22 cellular contexts compared by ENCODE assay signal in genomic region chr18:58732471-58732870, GRCh38.
A peak's percentile ranks its signal among the peaks of the same experiment; 100 is the strongest.
DNase-seq lines count a peak whose midpoint lies in the region; ATAC-seq, FAIRE-seq and TF ChIP-seq lines count a peak whose summit lies in the region.
"Had no signal": no experiment of that assay in that cellular context is flagged by ENCODE, and none has a peak within 500 bp of the region (broad histone marks: within the 10 kb centered on the region; RNA-seq: fewer than 3 reads in every experiment).

No MANE protein-coding gene starts in this region.

- H2AK5ac ChIP-seq in IMR-90 (ENCODE audit: low read depth, low read length) = no peak overlapping the region

- H3K36me3 Mint-ChIP-seq in natural killer cell = no peaks in the 10 kb centered on the region

- no peak overlapping the region for H4K91ac ChIP-seq in IMR-90 (ENCODE audit: insufficient read depth, low read depth, low read length)

- in situ Hi-C loops in IMR-90 (cut with MboI; ENCODE audit: low sequenced_read_pairs) = loop anchor here (10.0 kb wide), 1 partner anchor 208 kb away; no protein-coding TSS in a partner anchor

- TF ChIP-seq POLR2A in IMR-90 (IDR thresholded peaks at IDR 0.05; ENCODE audit: low read depth, low read length) = no peak

- H3K4ac ChIP-seq in IMR-90 (ENCODE audit: low read depth, low read length) = no peak overlapping the region

- no peaks in the 10 kb centered on the region for H3K9me3 Mint-ChIP-seq in natural killer cell
- H3K9me3 Mint-ChIP-seq: CD4-positive, CD25-positive, alpha-beta regulatory T cell; CD8-positive, alpha-beta memory T cell; GM23338; H9 had no signal

- H3K4me2 ChIP-seq in IMR-90 (ENCODE audit: low read depth, low read length) = no peak overlapping the region
- H3K4me2 ChIP-seq: BLaER1, GM23338 had no signal

- H3K36me3 ChIP-seq in IMR-90 (ENCODE audit: control insufficient read depth, insufficient read depth, low read length) = peaks cover 14% of the 10 kb centered on the region
- peaks cover 20% of the 10 kb centered on the region for H3K36me3 ChIP-seq in SJSA1
- peaks cover 0 to 6% (median 0%) of the 10 kb centered on the region in 3 donors for H3K36me3 ChIP-seq in pancreas

- H2BK15ac ChIP-seq in IMR-90 (ENCODE audit: low read depth, low read length) = no peak overlapping the region

- DNase-seq in IMR-90 = peak; percentile 19
- no peak for DNase-seq in SJSA1 (ENCODE audit: low read depth in 1 of 2, low spot score in 2 of 2)
- DNase-seq in pancreas = no peak
- no peak for DNase-seq in stimulated activated CD4-positive, alpha-beta T cell treated with anti-CD3 and anti-CD28 coated beads, Interleukin-4, amount 100 ng/mL, for 1 hour
- no peak for DNase-seq in sciatic nerve (ENCODE audit: low spot score)
- no peak for DNase-seq in natural killer cell
- DNase-seq: CD4-positive, CD25-positive, alpha-beta regulatory T cell; CD8-positive, alpha-beta memory T cell; DMS 273 treated with DMSO at 0.1 percent for 48 hours; DMS79; EL; GF-D8; H9 had no signal

- peaks cover 0 to 5% of the 10 kb centered on the region in 2 donors for H3K4me1 Mint-ChIP-seq in natural killer cell
- H3K4me1 Mint-ChIP-seq: B cell, GM23338, H9 had no signal

- no peaks in the 10 kb centered on the region for H3K9me3 ChIP-seq in IMR-90 (ENCODE audit: control insufficient read depth, insufficient read depth, low read length)
- no peaks in the 10 kb centered on the region for H3K9me3 ChIP-seq in SJSA1 (replicated peaks)
- H3K9me3 ChIP-seq in pancreas = no peaks in the 10 kb centered on the region
- H3K9me3 ChIP-seq: BLaER1 had no signal

- H3K27me3 ChIP-seq in IMR-90 (ENCODE audit: control insufficient read depth, insufficient read depth, low read length) (no peaks in the 10 kb centered on the region), SJSA1 (replicated peaks) (no peaks in the 10 kb centered on the region), pancreas (no peaks in the 10 kb centered on the region)
- H3K27me3 ChIP-seq: BLaER1 had no signal

- TF ChIP-seq RAD21 in IMR-90 (IDR thresholded peaks at IDR 0.05; ENCODE audit: low read length) = no peak

- dilution Hi-C loops in IMR-90 (cut with HindIII; ENCODE audit: low sequenced_read_pairs, unreplicated experiment) = no loop called here

- H3K27me3 Mint-ChIP-seq in natural killer cell (ENCODE audit: low read depth in 2 of 2) = no peaks in the 10 kb centered on the region
- H3K27me3 Mint-ChIP-seq: B cell; CD4-positive, CD25-positive, alpha-beta regulatory T cell; CD8-positive, alpha-beta memory T cell had no signal

- intact Hi-C loops in IMR-90 (cut with micrococcal nuclease) (no loop called here), pancreas (cut with DNase I) (no loop called here), sciatic nerve (cut with DNase I) (no loop called here), natural killer cell (cut with micrococcal nuclease) (no loop called here)

- H2BK20ac ChIP-seq in IMR-90 (ENCODE audit: low read depth, low read length) = no peak overlapping the region

- ATAC-seq in IMR-90 (ENCODE audit: low read depth) (peak; percentile 48), pancreas (no peak), sciatic nerve (no peak), natural killer cell (no peak)
- ATAC-seq: GM23338, HCT116 had no signal

- FAIRE-seq in islet of Langerhans (lab: Jason Lieb, UNC) = peak; percentile 36
- FAIRE-seq in pancreas (lab: Jason Lieb, UNC) = peak; percentile 20
- FAIRE-seq: A204.1, GM12891, GM18507 had no signal

- no peak overlapping the region for H4K5ac ChIP-seq in IMR-90 (ENCODE audit: low read depth, low read length)

- no peak overlapping the region for H3K56ac ChIP-seq in IMR-90 (ENCODE audit: extremely low read depth, insufficient read depth, low read length)

- no peak overlapping the region for H3K4me3 Mint-ChIP-seq in natural killer cell
- H3K4me3 Mint-ChIP-seq: B cell; CD4-positive, CD25-positive, alpha-beta regulatory T cell; CD8-positive, alpha-beta memory T cell; GM23338; H9 had no signal

- no peak overlapping the region for H3K23ac ChIP-seq in IMR-90 (ENCODE audit: low read depth, low read length)

- CTCF ChIA-PET in IMR-90 (lab: Yijun Ruan, JAX) = no interaction called here

- BruUV-seq in IMR-90 (replicated peaks; lab: Mats Ljungman, UMichigan) = no TSS peak

- H4K8ac ChIP-seq in IMR-90 (ENCODE audit: low read depth in 2 of 2, low read length in 2 of 2) = no peak overlapping the region

- no peak overlapping the region for H2BK120ac ChIP-seq in IMR-90 (ENCODE audit: low read depth, low read length)

- H3K9ac ChIP-seq in IMR-90 (ENCODE audit: low read depth, low read length) = no peak overlapping the region
- H3K9ac ChIP-seq: BLaER1 had no signal

- H3K27ac Mint-ChIP-seq in natural killer cell = no peak overlapping the region
- H3K27ac Mint-ChIP-seq: B cell, GM23338, H9 had no signal

- H2BK5ac ChIP-seq in IMR-90 (ENCODE audit: low read depth, low read length, poor library complexity, severe bottlenecking) = no peak overlapping the region

- no peak overlapping the region for H2AFZ ChIP-seq in IMR-90 (replicated peaks; ENCODE audit: low read length, poor library complexity)
- H2AFZ ChIP-seq: GM23338 had no signal

- H3K4me3 ChIP-seq in IMR-90 (ENCODE audit: insufficient read depth, low read depth, low read length) = no peak overlapping the region
- H3K4me3 ChIP-seq in SJSA1 = no peak overlapping the region
- no peak overlapping the region for H3K4me3 ChIP-seq in pancreas
- H3K4me3 ChIP-seq: BLaER1, GM23338 had no signal

- no CpG with 5 or more reads among the region's 2 CpGs for WGBS in IMR-90 (ENCODE audit: extremely low coverage in 2 of 2, insufficient read length in 1 of 2), 2 experiments
- 74 to 79% methylated on average over 2 of the region's 2 CpGs for WGBS in pancreas, 2 donors

- no peak overlapping the region for H3K18ac ChIP-seq in IMR-90 (ENCODE audit: low read depth, low read length)

- peaks cover 2% of the 10 kb centered on the region; the same call in 1 of the 2 replicates for H3K9me1 ChIP-seq in IMR-90 (ENCODE audit: insufficient read depth, low read length)

- no peak overlapping the region for H3K27ac ChIP-seq in IMR-90 (ENCODE audit: insufficient read depth, low read length)
- peak overlapping the region; percentile 17; the same call in 1 of the 2 replicates for H3K27ac ChIP-seq in SJSA1
- H3K27ac ChIP-seq in pancreas = no peak overlapping the region
- H3K27ac ChIP-seq: BLaER1, C4-2B had no signal

- TF ChIP-seq CTCF in IMR-90 (conservative IDR thresholded peaks at IDR 0.05; ENCODE audit: low read depth, low read length) (no peak), pancreas (IDR thresholded peaks at IDR 0.05) (no peak), natural killer cell (IDR thresholded peaks at IDR 0.05) (no peak)

- POLR2A ChIA-PET in IMR-90 (lab: Charles Lee; ENCODE audit: unreplicated experiment) = no interaction called here

- no peaks in the 10 kb centered on the region for H3K79me1 ChIP-seq in IMR-90 (ENCODE audit: low read depth in 1 of 2, low read length in 2 of 2)

- no peak overlapping the region for H2AK9ac ChIP-seq in IMR-90 (replicated peaks; ENCODE audit: low read depth, low read length, poor library complexity)

- H4K20me1 ChIP-seq in IMR-90 (ENCODE audit: insufficient read depth, low read length) = no peaks in the 10 kb centered on the region
- H4K20me1 ChIP-seq: BLaER1 had no signal

- H3K4me1 ChIP-seq in IMR-90 (ENCODE audit: control insufficient read depth, insufficient read depth, low read length) (no peaks in the 10 kb centered on the region), SJSA1 (replicated peaks) (peaks cover 22% of the 10 kb centered on the region), pancreas (no peaks in the 10 kb centered on the region)
- H3K4me1 ChIP-seq: BLaER1 had no signal

- H3K14ac ChIP-seq in IMR-90 (replicated peaks; ENCODE audit: low read depth, low read length) = no peak overlapping the region

TF ChIP-seq in IMR-90, 13 proteins besides CTCF, POLR2A, EP300 and RAD21:
- no peak for TF ChIP-seq MAZ (IDR thresholded peaks at IDR 0.05; ENCODE audit: borderline replicate concordance, low read depth, low read length)
- TF ChIP-seq RCOR1 (IDR thresholded peaks at IDR 0.05; ENCODE audit: insufficient replicate concordance, low read length) = no peak
- no peak for TF ChIP-seq SMC3 (IDR thresholded peaks at IDR 0.05; ENCODE audit: low read depth, low read length)
- TF ChIP-seq NFE2L2 (IDR thresholded peaks at IDR 0.05; ENCODE audit: low read depth, low read length) = no peak
- TF ChIP-seq USF2 (IDR thresholded peaks at IDR 0.05; ENCODE audit: low read depth, low read length) = no peak
- TF ChIP-seq BHLHE40 (IDR thresholded peaks at IDR 0.05; ENCODE audit: low read depth, low read length) = no peak
- no peak for TF ChIP-seq ELK1 (IDR thresholded peaks at IDR 0.05; ENCODE audit: borderline replicate concordance, low read depth, low read length)
- no peak for TF ChIP-seq CEBPB (IDR thresholded peaks at IDR 0.05; ENCODE audit: low read depth, low read length)
- no peak for TF ChIP-seq RFX5 (IDR thresholded peaks at IDR 0.05; ENCODE audit: low read depth, low read length)
- TF ChIP-seq MAFK (IDR thresholded peaks at IDR 0.05; ENCODE audit: low read depth, low read length) = no peak
- no peak for TF ChIP-seq FOS (IDR thresholded peaks at IDR 0.05; ENCODE audit: low read depth, low read length)
TF ChIP-seq in IMR-90: peak in this region for 0.
